Comparison of ENCODE assay signal across 2 cellular contexts in genomic region chr10:2456834-2457233, GRCh38.
TF ChIP-seq lines count a peak whose summit lies in the region.

No MANE protein-coding gene starts in this region.

TF ChIP-seq in GM23338, 12 proteins besides CTCF, POLR2A, EP300 and RAD21:
- TF ChIP-seq ZNF462 (CRISPR knock-in tag; IDR thresholded peaks at IDR 0.05) (peak; percentile 79), EZH2phosphoT487 (IDR thresholded peaks at IDR 0.05; ENCODE audit: unreplicated experiment) (no peak)

TF ChIP-seq in H1, 55 proteins besides CTCF, POLR2A, EP300 and RAD21:
- TF ChIP-seq SAP30 (IDR thresholded peaks at IDR 0.05; ENCODE audit: insufficient read depth, insufficient replicate concordance, low read length), result no peak
- TF ChIP-seq USF2 (IDR thresholded peaks at IDR 0.05; ENCODE audit: low read length), result no peak
- no peak for TF ChIP-seq FOSL1 (IDR thresholded peaks at IDR 0.05; ENCODE audit: insufficient read depth, low read depth, low read length)
- TF ChIP-seq HDAC6 (IDR thresholded peaks at IDR 0.05; ENCODE audit: low read depth, low read length), result no peak
- TF ChIP-seq ZNF274 (IDR thresholded peaks at IDR 0.05; ENCODE audit: borderline replicate concordance, extremely low read depth, low read length), result no peak
- TF ChIP-seq, protein P1, sequence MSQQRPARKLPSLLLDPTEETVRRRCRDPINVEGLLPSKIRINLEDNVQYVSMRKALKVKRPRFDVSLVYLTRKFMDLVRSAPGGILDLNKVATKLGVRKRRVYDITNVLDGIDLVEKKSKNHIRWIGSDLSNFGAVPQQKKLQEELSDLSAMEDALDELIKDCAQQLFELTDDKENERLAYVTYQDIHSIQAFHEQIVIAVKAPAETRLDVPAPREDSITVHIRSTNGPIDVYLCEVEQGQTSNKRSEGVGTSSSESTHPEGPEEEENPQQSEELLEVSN (IDR thresholded peaks at IDR 0.05), result peak; percentile 92
- no peak for TF ChIP-seq TAF7 (optimal IDR thresholded peaks at IDR 0.05; ENCODE audit: borderline replicate concordance, low read depth, low read length)
- no peak for TF ChIP-seq BRCA1 (IDR thresholded peaks at IDR 0.05; ENCODE audit: low read depth, low read length)
- no peak for TF ChIP-seq YY1 (IDR thresholded peaks at IDR 0.05; ENCODE audit: low read depth, low read length)
- TF ChIP-seq SP2 (IDR thresholded peaks at IDR 0.05; ENCODE audit: low read length), result no peak
- no peak for TF ChIP-seq SRF (IDR thresholded peaks at IDR 0.05; ENCODE audit: low read depth, low read length)
- TF ChIP-seq CTBP2 (IDR thresholded peaks at IDR 0.05; ENCODE audit: borderline replicate concordance, insufficient read depth, insufficient read length, low read length), result no peak
- 0 out of 2 replicates have a peak, but pooled peaks have one; percentile 33 for TF ChIP-seq SP1 (IDR thresholded peaks at IDR 0.05; ENCODE audit: low read depth, low read length)
- TF ChIP-seq BCL11A (IDR thresholded peaks at IDR 0.05; ENCODE audit: low read depth in 2 of 2, low read length in 2 of 2), result no peak
- TF ChIP-seq, protein P2, sequence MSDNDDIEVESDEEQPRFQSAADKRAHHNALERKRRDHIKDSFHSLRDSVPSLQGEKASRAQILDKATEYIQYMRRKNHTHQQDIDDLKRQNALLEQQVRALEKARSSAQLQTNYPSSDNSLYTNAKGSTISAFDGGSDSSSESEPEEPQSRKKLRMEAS (IDR thresholded peaks at IDR 0.05), result peak; percentile 91
- TF ChIP-seq NANOG (IDR thresholded peaks at IDR 0.05; ENCODE audit: insufficient read depth, low read depth, low read length, poor library complexity, severe bottlenecking), result no peak
- TF ChIP-seq CBX8 (IDR thresholded peaks at IDR 0.05; ENCODE audit: borderline replicate concordance, low read depth, low read length), result no peak
- no peak for TF ChIP-seq SP4 (IDR thresholded peaks at IDR 0.05; ENCODE audit: low read length)
- no peak for TF ChIP-seq RNF2 (IDR thresholded peaks at IDR 0.05; ENCODE audit: borderline replicate concordance, low read depth, low read length, missing control alignments, poor library complexity, severe bottlenecking)
- no peak for TF ChIP-seq RFX5 (IDR thresholded peaks at IDR 0.05; ENCODE audit: borderline replicate concordance, low read depth, low read length)
- TF ChIP-seq KDM5A (IDR thresholded peaks at IDR 0.05; ENCODE audit: low read length), result no peak
- TF ChIP-seq TEAD4 (IDR thresholded peaks at IDR 0.05; ENCODE audit: low read depth, low read length), result no peak
- TF ChIP-seq TCF12 (IDR thresholded peaks at IDR 0.05; ENCODE audit: low read depth, low read length), result peak; percentile 80
